ENCODE assay signal across 23 cellular contexts in the genomic region with DNA sequence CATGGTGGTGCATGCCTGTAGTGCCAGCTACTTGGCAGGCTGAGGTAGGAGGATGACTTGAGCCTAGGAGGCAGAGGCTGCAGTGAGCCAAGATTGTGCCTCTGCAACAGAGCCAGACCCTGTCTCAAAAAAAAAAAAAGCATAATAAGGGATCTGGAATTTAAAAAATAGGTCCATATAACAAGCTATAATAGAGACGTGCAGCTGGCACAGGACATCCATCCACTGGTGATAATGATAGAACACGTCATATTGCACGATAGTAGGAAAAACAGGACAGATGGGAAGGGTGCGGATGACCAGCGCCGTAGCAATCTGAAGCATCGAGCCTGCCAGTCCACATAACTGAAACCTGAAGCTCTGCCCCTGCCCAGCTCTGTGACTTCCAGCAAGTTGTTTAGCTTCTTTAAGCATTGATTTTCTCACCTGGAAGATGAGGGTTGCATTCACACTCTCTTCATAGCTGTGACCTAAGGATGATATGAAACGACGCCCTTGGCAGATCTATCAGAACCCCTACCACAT.
DNase-seq lines count a peak whose midpoint lies in the region; ATAC-seq, FAIRE-seq and TF ChIP-seq lines count a peak whose summit lies in the region.
"Had no signal": no experiment of that assay in that cellular context is flagged by ENCODE, and none has a peak within 500 bp of the region (broad histone marks: within the 10 kb centered on the region; RNA-seq: fewer than 3 reads in every experiment).

No MANE protein-coding gene starts in this region.

- H3K23ac ChIP-seq in trophoblast cell (ENCODE audit: low read length), result no peak overlapping the region

- H3K4ac ChIP-seq in trophoblast cell (ENCODE audit: low read depth, low read length), result no peak overlapping the region

- peaks cover 2% of the 10 kb centered on the region for H3K79me1 ChIP-seq in trophoblast cell (ENCODE audit: low read length)

- WGBS in trophoblast cell (ENCODE audit: extremely low coverage, insufficient coverage, insufficient read length), result no CpG with 5 or more reads among the region's 9 CpGs

- no peak overlapping the region for H2AK5ac ChIP-seq in trophoblast cell (ENCODE audit: low read length)

- no peak overlapping the region for H3K14ac ChIP-seq in trophoblast cell (ENCODE audit: low read length)

- no peak overlapping the region for H4K91ac ChIP-seq in trophoblast cell (ENCODE audit: low read depth, low read length)

- peaks cover 4% of the 10 kb centered on the region for H3K27me3 ChIP-seq in trophoblast cell (ENCODE audit: insufficient read depth, low read length)
- H3K27me3 ChIP-seq: BLaER1 had no signal

- intact Hi-C loops in kidney (cut with DNase I), result no loop called here

- H2BK5ac ChIP-seq in trophoblast cell (ENCODE audit: low read depth, low read length, poor library complexity), result no peak overlapping the region

- H3K9ac ChIP-seq in trophoblast cell (ENCODE audit: low read length) (no peak overlapping the region), kidney (ENCODE audit: low read length in 2 of 2) (no peak overlapping the region)
- H3K9ac ChIP-seq: BLaER1 had no signal

- H3K36me3 ChIP-seq in trophoblast cell (ENCODE audit: control insufficient read depth in 1 of 2, insufficient read depth in 2 of 2, low read length in 2 of 2) (no peaks in the 10 kb centered on the region), kidney (ENCODE audit: control insufficient read depth in 1 of 2, insufficient read depth in 2 of 2, low read length in 2 of 2) (no peaks in the 10 kb centered on the region)
- H3K36me3 ChIP-seq: BLaER1 had no signal

- no peaks in the 10 kb centered on the region for H3K9me3 ChIP-seq in trophoblast cell (ENCODE audit: insufficient read depth, low read depth, low read length)
- H3K9me3 ChIP-seq in kidney (ENCODE audit: control insufficient read depth in 1 of 2, low read length in 2 of 2), result no peaks in the 10 kb centered on the region
- H3K9me3 ChIP-seq: BLaER1 had no signal

- no peak overlapping the region for H2BK120ac ChIP-seq in trophoblast cell (ENCODE audit: insufficient read depth, low read length, poor library complexity)

- no peak overlapping the region for H2AFZ ChIP-seq in trophoblast cell (ENCODE audit: insufficient read depth, low read length, poor library complexity)
- H2AFZ ChIP-seq: GM23338 had no signal

- H3K4me1 ChIP-seq in trophoblast cell (ENCODE audit: control insufficient read depth in 1 of 2, insufficient read depth in 2 of 2, low read length in 2 of 2) (peaks cover 8 to 15% of the 10 kb centered on the region in 2 experiments), kidney (ENCODE audit: control insufficient read depth in 1 of 2, insufficient read depth in 1 of 2, low read depth in 1 of 2, low read length in 2 of 2) (no peaks in the 10 kb centered on the region)

- no peak overlapping the region for H3K27ac ChIP-seq in trophoblast cell (ENCODE audit: low read depth, low read length)
- no peak overlapping the region for H3K27ac ChIP-seq in kidney (ENCODE audit: low read depth in 2 of 2, low read length in 2 of 2)
- H3K27ac ChIP-seq: 22Rv1, BLaER1, C4-2B had no signal

- H3K18ac ChIP-seq in trophoblast cell (ENCODE audit: low read length), result no peak overlapping the region

- FAIRE-seq in kidney (lab: Jason Lieb, UNC), result no peak
- FAIRE-seq: A204.1, D721Med, GM12891, GM18507 had no signal

- DNase-seq in DMS 273 (lab: John Stamatoyannopoulos, UW; ENCODE audit: unreplicated experiment) (peak; percentile 15), DMS 273 treated with DMSO at 0.1 percent for 48 hours (lab: John Stamatoyannopoulos, UW) (no peak), NCI-H446 treated with DMSO at 0.1 percent for 48 hours (lab: John Stamatoyannopoulos, UW) (peak; percentile 57), cerebellum (ENCODE audit: low spot score) (peak; percentile 50), trophoblast cell (peak; percentile 77 to 83), DMS79 treated with DMSO at 0.1 percent for 48 hours (lab: John Stamatoyannopoulos, UW) (no peak), kidney (no peak)
- DNase-seq: CD4-positive, CD25-positive, alpha-beta regulatory T cell; CD8-positive, alpha-beta T cell; DMS153; EL; GF-D8; H9 had no signal

- no peak overlapping the region for H2BK12ac ChIP-seq in trophoblast cell (ENCODE audit: low read length)

- ATAC-seq in SK-N-SH treated with all-trans-retinoic acid at 6 μM for 48 hours, result no peak
- ATAC-seq: CD8-positive, alpha-beta T cell; GM23338; HCT116 had no signal

- H3K79me2 ChIP-seq in trophoblast cell (ENCODE audit: control insufficient read depth, insufficient read depth, low read length, poor library complexity), result no peaks in the 10 kb centered on the region

- H3K4me2 ChIP-seq in trophoblast cell (ENCODE audit: low read length), result no peak overlapping the region
- H3K4me2 ChIP-seq: GM23338 had no signal

- H3K4me3 ChIP-seq in trophoblast cell (ENCODE audit: low read depth, low read length), result no peak overlapping the region
- H3K4me3 ChIP-seq in kidney (ENCODE audit: low read length in 2 of 2), result no peak overlapping the region
- H3K4me3 ChIP-seq: BLaER1, GM23338 had no signal

- no peak overlapping the region for H4K8ac ChIP-seq in trophoblast cell (ENCODE audit: low read depth, low read length)

- H4K12ac ChIP-seq in trophoblast cell (ENCODE audit: low read depth, low read length), result no peak overlapping the region

- no peak for TF ChIP-seq CTCF in kidney (IDR thresholded peaks at IDR 0.05; ENCODE audit: borderline replicate concordance, extremely low read depth, insufficient read depth)

TF ChIP-seq in SK-N-SH treated with all-trans-retinoic acid at 6 μM for 48 hours, 23 proteins besides CTCF, POLR2A, EP300 and RAD21:
- no peak for TF ChIP-seq SNAI2 (CRISPR knock-in tag; IDR thresholded peaks at IDR 0.05)
- no peak for TF ChIP-seq ZNF70 (CRISPR knock-in tag; IDR thresholded peaks at IDR 0.05)
- TF ChIP-seq, protein P1, sequence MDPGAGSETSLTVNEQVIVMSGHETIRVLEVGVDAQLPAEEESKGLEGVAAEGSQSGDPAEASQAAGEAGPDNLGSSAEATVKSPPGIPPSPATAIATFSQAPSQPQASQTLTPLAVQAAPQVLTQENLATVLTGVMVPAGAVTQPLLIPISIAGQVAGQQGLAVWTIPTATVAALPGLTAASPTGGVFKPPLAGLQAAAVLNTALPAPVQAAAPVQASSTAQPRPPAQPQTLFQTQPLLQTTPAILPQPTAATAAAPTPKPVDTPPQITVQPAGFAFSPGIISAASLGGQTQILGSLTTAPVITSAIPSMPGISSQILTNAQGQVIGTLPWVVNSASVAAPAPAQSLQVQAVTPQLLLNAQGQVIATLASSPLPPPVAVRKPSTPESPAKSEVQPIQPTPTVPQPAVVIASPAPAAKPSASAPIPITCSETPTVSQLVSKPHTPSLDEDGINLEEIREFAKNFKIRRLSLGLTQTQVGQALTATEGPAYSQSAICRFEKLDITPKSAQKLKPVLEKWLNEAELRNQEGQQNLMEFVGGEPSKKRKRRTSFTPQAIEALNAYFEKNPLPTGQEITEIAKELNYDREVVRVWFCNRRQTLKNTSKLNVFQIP (CRISPR knock-in tag; IDR thresholded peaks at IDR 0.05; ENCODE audit: borderline replicate concordance, low read depth), result no peak
- no peak for TF ChIP-seq TCF4 (CRISPR knock-in tag; IDR thresholded peaks at IDR 0.05; ENCODE audit: borderline replicate concordance)
- TF ChIP-seq, protein P2, sequence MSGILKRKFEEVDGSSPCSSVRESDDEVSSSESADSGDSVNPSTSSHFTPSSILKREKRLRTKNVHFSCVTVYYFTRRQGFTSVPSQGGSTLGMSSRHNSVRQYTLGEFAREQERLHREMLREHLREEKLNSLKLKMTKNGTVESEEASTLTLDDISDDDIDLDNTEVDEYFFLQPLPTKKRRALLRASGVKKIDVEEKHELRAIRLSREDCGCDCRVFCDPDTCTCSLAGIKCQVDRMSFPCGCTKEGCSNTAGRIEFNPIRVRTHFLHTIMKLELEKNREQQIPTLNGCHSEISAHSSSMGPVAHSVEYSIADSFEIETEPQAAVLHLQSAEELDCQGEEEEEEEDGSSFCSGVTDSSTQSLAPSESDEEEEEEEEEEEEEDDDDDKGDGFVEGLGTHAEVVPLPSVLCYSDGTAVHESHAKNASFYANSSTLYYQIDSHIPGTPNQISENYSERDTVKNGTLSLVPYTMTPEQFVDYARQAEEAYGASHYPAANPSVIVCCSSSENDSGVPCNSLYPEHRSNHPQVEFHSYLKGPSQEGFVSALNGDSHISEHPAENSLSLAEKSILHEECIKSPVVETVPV (CRISPR knock-in tag; IDR thresholded peaks at IDR 0.05), result no peak
- TF ChIP-seq, protein P3, sequence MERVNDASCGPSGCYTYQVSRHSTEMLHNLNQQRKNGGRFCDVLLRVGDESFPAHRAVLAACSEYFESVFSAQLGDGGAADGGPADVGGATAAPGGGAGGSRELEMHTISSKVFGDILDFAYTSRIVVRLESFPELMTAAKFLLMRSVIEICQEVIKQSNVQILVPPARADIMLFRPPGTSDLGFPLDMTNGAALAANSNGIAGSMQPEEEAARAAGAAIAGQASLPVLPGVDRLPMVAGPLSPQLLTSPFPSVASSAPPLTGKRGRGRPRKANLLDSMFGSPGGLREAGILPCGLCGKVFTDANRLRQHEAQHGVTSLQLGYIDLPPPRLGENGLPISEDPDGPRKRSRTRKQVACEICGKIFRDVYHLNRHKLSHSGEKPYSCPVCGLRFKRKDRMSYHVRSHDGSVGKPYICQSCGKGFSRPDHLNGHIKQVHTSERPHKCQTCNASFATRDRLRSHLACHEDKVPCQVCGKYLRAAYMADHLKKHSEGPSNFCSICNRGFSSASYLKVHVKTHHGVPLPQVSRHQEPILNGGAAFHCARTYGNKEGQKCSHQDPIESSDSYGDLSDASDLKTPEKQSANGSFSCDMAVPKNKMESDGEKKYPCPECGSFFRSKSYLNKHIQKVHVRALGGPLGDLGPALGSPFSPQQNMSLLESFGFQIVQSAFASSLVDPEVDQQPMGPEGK (CRISPR knock-in tag; IDR thresholded peaks at IDR 0.05; ENCODE audit: borderline replicate concordance), result no peak
- no peak for TF ChIP-seq ZNF8 (CRISPR knock-in tag; IDR thresholded peaks at IDR 0.05)

Comparison
In these comparisons a context has a peak if more than half of its experiments do, and no peak if none do; other contexts are left out.
1. DNase-seq: peak in DMS 273 (single experiment), NCI-H446 treated with DMSO at 0.1 percent for 48 hours (single experiment), cerebellum (single experiment) and trophoblast cell (2 of 2); none in DMS 273 treated with DMSO at 0.1 percent for 48 hours (single experiment), DMS79 treated with DMSO at 0.1 percent for 48 hours (single experiment) and kidney (single experiment).